Comparison of ENCODE assay signal across 10 cellular contexts in genomic region chr19:42191855-42192254, GRCh38.
DNase-seq lines count a peak whose midpoint lies in the region; ATAC-seq, FAIRE-seq and TF ChIP-seq lines count a peak whose summit lies in the region.
"Had no signal": no experiment of that assay in that cellular context is flagged by ENCODE, and none has a peak within 500 bp of the region (broad histone marks: within the 10 kb centered on the region; RNA-seq: fewer than 3 reads in every experiment).

No MANE protein-coding gene starts in this region.

- H4K20me1 ChIP-seq in MM.1S (ENCODE audit: insufficient read depth, low read length), result no peaks in the 10 kb centered on the region

- no peak overlapping the region for H3K4me2 ChIP-seq in MM.1S (ENCODE audit: low read depth, low read length)

- no peaks in the 10 kb centered on the region for H3K79me2 ChIP-seq in MM.1S (ENCODE audit: low read length)

- no peaks in the 10 kb centered on the region for H3K4me1 ChIP-seq in MM.1S (ENCODE audit: low read length)
- H3K4me1 ChIP-seq: testis had no signal

- no peaks in the 10 kb centered on the region for H3K27me3 ChIP-seq in MM.1S (replicated peaks; ENCODE audit: insufficient read depth, low read length)
- H3K27me3 ChIP-seq: ovary, testis had no signal

- H3K27ac ChIP-seq in RWPE1 (peak overlapping the region; percentile 56), MM.1S (ENCODE audit: low read length) (no peak overlapping the region)
- H3K27ac ChIP-seq: ovary, testis had no signal

- peak; percentile 92 for FAIRE-seq in H54 (lab: Jason Lieb, UNC)

- no peaks in the 10 kb centered on the region for H3K9me2 ChIP-seq in MM.1S (replicated peaks; ENCODE audit: insufficient read depth, low read length)

- TF ChIP-seq CTCF in RWPE1 (conservative IDR thresholded peaks at IDR 0.05; ENCODE audit: low read depth) (no peak), foreskin fibroblast (IDR thresholded peaks at IDR 0.05; ENCODE audit: low read depth, low read length) (no peak), MM.1S (IDR thresholded peaks at IDR 0.05; ENCODE audit: low read length) (no peak)

- H3K9ac ChIP-seq in MM.1S (ENCODE audit: low read length), result no peak overlapping the region

- CTCF ChIA-PET in RWPE1 (lab: Yijun Ruan, JAX), result interaction anchor here (0.8 kb wide), 1 partner anchor 7 kb away, joined by 3 read pairs; no protein-coding TSS in a partner anchor

- H3F3A ChIP-seq in MM.1S (ENCODE audit: insufficient read depth, low read length), result no peaks in the 10 kb centered on the region

- DNase-seq in AG08396 (ENCODE audit: low spot score), result peak; percentile 71
- peak; percentile 92 for DNase-seq in H54 (ENCODE audit: insufficient read length, low spot score)
- peak; percentile 93 for DNase-seq in RWPE1 (ENCODE audit: low spot score)
- DNase-seq in foreskin fibroblast, result peak; percentile 76 to 91
- DNase-seq in medulla oblongata (ENCODE audit: extremely low spot score), result no peak
- DNase-seq in MM.1S, result no peak
- DNase-seq: ovary, testis had no signal

- H3K4me3 ChIP-seq in foreskin fibroblast (ENCODE audit: low read depth in 1 of 2, low read length in 2 of 2), result no peak overlapping the region
- H3K4me3 ChIP-seq in MM.1S (ENCODE audit: low read length), result no peak overlapping the region
- H3K4me3 ChIP-seq: ovary, testis had no signal

- no peaks in the 10 kb centered on the region for H3K36me3 ChIP-seq in MM.1S (replicated peaks; ENCODE audit: insufficient read depth, low read length)
- H3K36me3 ChIP-seq: ovary had no signal

- ATAC-seq in HG03469 (IDR thresholded peaks at IDR 0.05; ENCODE audit: unreplicated experiment) (no peak), HG02973 (IDR thresholded peaks at IDR 0.05; ENCODE audit: unreplicated experiment) (no peak)

- POLR2A ChIA-PET in RWPE1 (lab: Yijun Ruan, JAX; ENCODE audit: low non-redundant PET), result no interaction called here

- H3K9me3 ChIP-seq in MM.1S (replicated peaks; ENCODE audit: insufficient read depth, low read length), result no peaks in the 10 kb centered on the region
- H3K9me3 ChIP-seq: testis had no signal

- TF ChIP-seq POLR2A in H54 (IDR thresholded peaks at IDR 0.05; ENCODE audit: low read depth, low read length), result no peak

- no peak overlapping the region for H2AFZ ChIP-seq in MM.1S (ENCODE audit: low read length)

Comparison
In these comparisons a context has a peak if more than half of its experiments do, and no peak if none do; other contexts are left out.
1. DNase-seq: peak in AG08396 (single experiment), H54 (single experiment), RWPE1 (single experiment) and foreskin fibroblast (2 of 2); none in medulla oblongata (single experiment) and MM.1S (single experiment).